Comparison of ENCODE assay signal across 26 cellular contexts in the genomic region with DNA sequence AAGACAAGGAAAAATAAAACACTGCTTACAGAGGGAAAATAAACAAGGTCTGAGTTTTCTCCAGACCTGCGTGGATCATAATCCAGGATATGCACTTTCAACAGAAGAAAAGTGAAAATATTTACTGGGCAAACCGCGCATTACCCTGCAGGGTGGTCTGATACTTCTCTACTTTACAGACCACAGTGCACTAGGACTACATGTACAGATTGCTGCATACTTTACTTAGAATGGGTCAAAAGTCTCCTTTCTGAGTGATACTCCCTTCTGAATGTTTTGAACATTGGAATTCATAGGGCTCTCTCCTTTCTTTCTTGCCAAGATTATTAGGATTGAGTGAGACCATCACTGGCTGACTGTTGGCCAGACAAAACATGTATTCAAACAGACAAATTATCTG. TPM values are rescaled to one million over a fixed set of nuclear protein-coding genes. Genes with fewer than 3 reads are reported as not detected.
"Had no signal": no experiment of that assay in that cellular context is flagged by ENCODE, and none has a peak within 500 bp of the region (broad histone marks: within the 10 kb centered on the region; RNA-seq: fewer than 3 reads in every experiment).

No MANE protein-coding gene starts in this region.

- ATAC-seq: activated T-cell treated with anti-CD3 and anti-CD28 coated beads, Interleukin-2, amount 50 U/mL, for 4 hours; right lobe of liver; stimulated activated naive B cell treated with anti-CD40 and anti-IgM and Interleukin-4, amounts not matched to agents 10 μg/mL and 1 μg/mL and 100 μg/mL, for 72 hours had no signal

- DNase-seq: activated CD8-positive, alpha-beta memory T cell treated with anti-CD3 and anti-CD28 coated beads, Interleukin-2, amount 50 U/mL, for 48 hours; activated naive CD4-positive, alpha-beta T cell; activated naive CD8-positive, alpha-beta T cell treated with anti-CD3 and anti-CD28 coated beads for 36 hours; activated T-cell treated with anti-CD3 and anti-CD28 coated beads, Interleukin-2, amount 50 U/mL, for 4 hours; amygdala; cerebellar nuclear complex; glutamatergic neuron; hippocampal formation; islet precursor cell; left cardiac atrium; mesenchymal stem cell; nephron progenitor cell; posterior cingulate gyrus; right lobe of liver; stimulated activated CD4-positive, alpha-beta T cell treated with anti-CD3 and anti-CD28 coated beads, Interleukin-15, amount 100 ng/mL, for 24 hours; stimulated activated CD8-positive, alpha-beta memory T cell treated with anti-CD3 and anti-CD28 coated beads, Interleukin-4, amount 100 ng/mL, for 48 hours; stimulated activated naive B cell treated with anti-CD40 and anti-IgM and Interleukin-4, amounts not matched to agents 10 μg/mL and 1 μg/mL and 100 μg/mL, for 72 hours; T-helper 9 cell; testis had no signal

- H3K27me3 Mint-ChIP-seq: activated naive CD8-positive, alpha-beta T cell treated with anti-CD3 and anti-CD28 coated beads for 36 hours; stimulated activated naive B cell treated with anti-CD40 and anti-IgM and Interleukin-4, amounts not matched to agents 10 μg/mL and 1 μg/mL and 100 μg/mL, for 72 hours had no signal

- H3K36me3 Mint-ChIP-seq: activated naive CD8-positive, alpha-beta T cell treated with anti-CD3 and anti-CD28 coated beads for 36 hours; stimulated activated naive B cell treated with anti-CD40 and anti-IgM and Interleukin-4, amounts not matched to agents 10 μg/mL and 1 μg/mL and 100 μg/mL, for 72 hours had no signal

- H3K4me1 Mint-ChIP-seq: activated naive CD8-positive, alpha-beta T cell treated with anti-CD3 and anti-CD28 coated beads for 36 hours; stimulated activated naive B cell treated with anti-CD40 and anti-IgM and Interleukin-4, amounts not matched to agents 10 μg/mL and 1 μg/mL and 100 μg/mL, for 72 hours had no signal

- H3K9me3 ChIP-seq: right lobe of liver, testis had no signal

- H3K27me3 ChIP-seq: right lobe of liver, testis had no signal

- H3K4me1 ChIP-seq: right lobe of liver, testis had no signal

- H3K36me3 ChIP-seq: right lobe of liver had no signal

- H3K4me3 Mint-ChIP-seq: activated naive CD8-positive, alpha-beta T cell treated with anti-CD3 and anti-CD28 coated beads for 36 hours; activated T-cell treated with anti-CD3 and anti-CD28 coated beads, Interleukin-2, amount 50 U/mL, for 4 hours; nephron progenitor cell; stimulated activated naive B cell treated with anti-CD40 and anti-IgM and Interleukin-4, amounts not matched to agents 10 μg/mL and 1 μg/mL and 100 μg/mL, for 72 hours; type B pancreatic cell had no signal

- H3K4me3 ChIP-seq: right lobe of liver, smooth muscle cell, testis had no signal

- H3K27ac Mint-ChIP-seq: activated naive CD8-positive, alpha-beta T cell treated with anti-CD3 and anti-CD28 coated beads for 36 hours; activated T-helper 2 cell treated with anti-CD3 and anti-CD28 coated beads, Interferon-gamma antibody, Interleukin-2, Interleukin-4, amounts not matched to agents 10 μg/mL and 5 μg/mL and 100 μg/mL, durations not matched to agents 14 hours and 24 hours and 36 hours; nephron progenitor cell; stimulated activated naive B cell treated with anti-CD40 and anti-IgM and Interleukin-4, amounts not matched to agents 10 μg/mL and 1 μg/mL and 100 μg/mL, for 72 hours; type B pancreatic cell had no signal

- H3K27ac ChIP-seq: right lobe of liver, testis had no signal

RNA-seq across cellular contexts. Expression of a gene that starts 6.7 kb away (rescaled TPM):
- total RNA-seq: activated CD8-positive, alpha-beta memory T cell treated with anti-CD3 and anti-CD28 coated beads for 36 hours; activated naive CD8-positive, alpha-beta T cell treated with anti-CD3 and anti-CD28 coated beads for 36 hours; activated T-cell treated with anti-CD3 and anti-CD28 coated beads, Interleukin-2, amount 50 U/mL, for 4 hours; activated T-helper 2 cell treated with anti-CD3 and anti-CD28 coated beads, Interferon-gamma antibody, Interleukin-2, Interleukin-4, amounts not matched to agents 10 μg/mL and 5 μg/mL and 100 μg/mL, durations not matched to agents 14 hours and 24 hours and 36 hours; T-helper 1 cell treated with Interleukin-12 subunit alpha and Interleukin-12 subunit beta and Interleukin-4 antibody, amounts not matched to agents 30 ng/mL and 1 ng/mL, for 36 hours had no signal

RNA-seq across cellular contexts. Expression of a gene that starts 53.4 kb away (rescaled TPM):
- total RNA-seq: activated CD8-positive, alpha-beta memory T cell treated with anti-CD3 and anti-CD28 coated beads for 36 hours; activated naive CD8-positive, alpha-beta T cell treated with anti-CD3 and anti-CD28 coated beads for 36 hours; activated T-cell treated with anti-CD3 and anti-CD28 coated beads, Interleukin-2, amount 50 U/mL, for 4 hours; activated T-helper 2 cell treated with anti-CD3 and anti-CD28 coated beads, Interferon-gamma antibody, Interleukin-2, Interleukin-4, amounts not matched to agents 10 μg/mL and 5 μg/mL and 100 μg/mL, durations not matched to agents 14 hours and 24 hours and 36 hours; mononuclear cell; myocyte; T-helper 1 cell treated with Interleukin-12 subunit alpha and Interleukin-12 subunit beta and Interleukin-4 antibody, amounts not matched to agents 30 ng/mL and 1 ng/mL, for 36 hours had no signal
